8 cellular contexts compared by ENCODE assay signal in genomic region chr14:100384819-100385813, GRCh38.
DNase-seq lines count a peak whose midpoint lies in the region; ATAC-seq and TF ChIP-seq lines count a peak whose summit lies in the region.

No MANE protein-coding gene starts in this region.

- H4K20me1 ChIP-seq in Loucy (ENCODE audit: insufficient read depth, low read length, poor library complexity, severe bottlenecking): no peaks in the 10 kb centered on the region

- no peaks in the 10 kb centered on the region for H3K9me3 Mint-ChIP-seq in stimulated activated naive CD8-positive, alpha-beta T cell treated with anti-CD3 and anti-CD28 coated beads, Interleukin-15, amount 100 ng/mL, for 72 hours

- no peaks in the 10 kb centered on the region for H3K79me2 ChIP-seq in Loucy (ENCODE audit: insufficient read depth, low read length)

- peaks cover 30% of the 10 kb centered on the region for H3K4me1 ChIP-seq in Loucy (ENCODE audit: insufficient read depth, low read length, poor library complexity, severe bottlenecking)

- ATAC-seq in HG03045 (IDR thresholded peaks at IDR 0.05; ENCODE audit: unreplicated experiment): no peak
- ATAC-seq in HG03342 (IDR thresholded peaks at IDR 0.05; ENCODE audit: unreplicated experiment): no peak
- no peak for ATAC-seq in stimulated activated naive CD8-positive, alpha-beta T cell treated with anti-CD3 and anti-CD28 coated beads, Interleukin-15, amount 100 ng/mL, for 72 hours
- ATAC-seq in GM21526 (IDR thresholded peaks at IDR 0.05; ENCODE audit: low FRiP score, unreplicated experiment): no peak

- H3K36me3 ChIP-seq in Loucy (ENCODE audit: insufficient read depth, low read length): no peaks in the 10 kb centered on the region

- H3K4me3 Mint-ChIP-seq in stimulated activated naive CD8-positive, alpha-beta T cell treated with anti-CD3 and anti-CD28 coated beads, Interleukin-15, amount 100 ng/mL, for 72 hours: no peak overlapping the region

- peaks cover 29% of the 10 kb centered on the region for H3K4me1 Mint-ChIP-seq in stimulated activated naive CD8-positive, alpha-beta T cell treated with anti-CD3 and anti-CD28 coated beads, Interleukin-15, amount 100 ng/mL, for 72 hours

- H3K27me3 Mint-ChIP-seq in stimulated activated naive CD8-positive, alpha-beta T cell treated with anti-CD3 and anti-CD28 coated beads, Interleukin-15, amount 100 ng/mL, for 72 hours: no peaks in the 10 kb centered on the region

- H3K27ac Mint-ChIP-seq in stimulated activated naive CD8-positive, alpha-beta T cell treated with anti-CD3 and anti-CD28 coated beads, Interleukin-15, amount 100 ng/mL, for 72 hours: peak overlapping the region in 1 of 2 donors; percentile 92

- TF ChIP-seq CTCF in Loucy (conservative IDR thresholded peaks at IDR 0.05; ENCODE audit: low read length) (peak; percentile 78), astrocyte of the cerebellum (IDR thresholded peaks at IDR 0.05; ENCODE audit: low read depth, low read length, missing control alignments) (peak; percentile 52)

- no peak overlapping the region for H2AFZ ChIP-seq in Loucy (ENCODE audit: low read length)

- no peaks in the 10 kb centered on the region for H3K9me3 ChIP-seq in Loucy (ENCODE audit: insufficient read depth, low read depth, low read length)

- H3K27me3 ChIP-seq in Loucy (ENCODE audit: insufficient read depth, low read length, poor library complexity, severe bottlenecking): no peaks in the 10 kb centered on the region

- H3K4me3 ChIP-seq in Loucy (ENCODE audit: low read length, poor library complexity, severe bottlenecking) (no peak overlapping the region), astrocyte of the cerebellum (ENCODE audit: low read depth, low read length) (no peak overlapping the region)

- no peaks in the 10 kb centered on the region for H3K9me2 ChIP-seq in Loucy (replicated peaks; ENCODE audit: low read depth, low read length)

- in situ Hi-C loops in astrocyte of the cerebellum (cut with HindIII; ENCODE audit: low sequenced_read_pairs): no loop called here

- peak; percentile 22 for DNase-seq in DMS114 treated with DMSO at 0.1 percent for 48 hours (lab: John Stamatoyannopoulos, UW; ENCODE audit: unreplicated experiment)
- no peak for DNase-seq in astrocyte of the cerebellum (ENCODE audit: low read depth)
- DNase-seq in left kidney (ENCODE audit: low read depth, low spot score): peak; percentile 60
- DNase-seq in stimulated activated naive CD8-positive, alpha-beta T cell treated with anti-CD3 and anti-CD28 coated beads, Interleukin-15, amount 100 ng/mL, for 72 hours: no peak

- H3K4me2 ChIP-seq in Loucy (ENCODE audit: low read depth, low read length, poor library complexity, severe bottlenecking): no peak overlapping the region

- H3K9ac ChIP-seq in Loucy (ENCODE audit: low read depth, low read length, poor library complexity, severe bottlenecking): peak overlapping the region; percentile 45

- no peaks in the 10 kb centered on the region for H3F3A ChIP-seq in Loucy (ENCODE audit: low read depth)

Comparison
In these comparisons a context has a peak if more than half of its experiments do, and no peak if none do; other contexts are left out.
1. DNase-seq: peak in DMS114 treated with DMSO at 0.1 percent for 48 hours (single experiment) and left kidney (single experiment); none in astrocyte of the cerebellum (single experiment) and stimulated activated naive CD8-positive, alpha-beta T cell treated with anti-CD3 and anti-CD28 coated beads, Interleukin-15, amount 100 ng/mL, for 72 hours (0 of 2).